Comparison of ENCODE assay signal across 10 cellular contexts in the genomic region with DNA sequence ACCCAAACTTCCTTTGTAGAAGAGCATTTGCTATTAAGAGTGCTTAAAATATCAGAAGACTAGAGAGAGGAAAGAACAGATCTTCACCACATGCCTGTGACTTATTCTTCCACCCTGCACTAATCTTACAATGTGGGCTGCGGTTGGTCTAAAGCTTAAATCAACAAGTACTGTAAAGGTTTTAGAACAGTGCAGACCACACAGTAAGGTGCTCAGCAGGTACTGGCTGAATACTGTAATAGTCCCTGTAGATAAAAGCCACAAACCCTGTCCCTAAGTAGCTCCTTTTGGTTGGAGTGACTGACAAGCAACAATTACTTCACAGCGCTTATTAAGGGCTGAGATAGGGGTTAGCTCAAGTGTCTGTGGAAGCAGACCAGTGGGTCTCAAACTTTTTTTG. TPM values are rescaled to one million over a fixed set of nuclear protein-coding genes. Genes with fewer than 3 reads are reported as not detected.
DNase-seq lines count a peak whose midpoint lies in the region; ATAC-seq, FAIRE-seq and TF ChIP-seq lines count a peak whose summit lies in the region.
"Had no signal": no experiment of that assay in that cellular context is flagged by ENCODE, and none has a peak within 500 bp of the region (broad histone marks: within the 10 kb centered on the region; RNA-seq: fewer than 3 reads in every experiment).

No MANE protein-coding gene starts in this region.

- H3K27me3 Mint-ChIP-seq in activated B cell treated with CpG ODN at 0.5 μM for 24 hours (no peaks in the 10 kb centered on the region), type B pancreatic cell (no peaks in the 10 kb centered on the region)

- DNase-seq in HepG2 (ENCODE audit: low spot score) (peak; percentile 23), right lobe of liver (no peak), activated B cell treated with CpG ODN at 0.5 μM for 24 hours (no peak), type B pancreatic cell (ENCODE audit: extremely low spot score, unreplicated experiment) (no peak), left lung (no peak), glomerular visceral epithelial cell (ENCODE audit: extremely low spot score) (no peak)
- DNase-seq: EL had no signal

- H3K4me1 ChIP-seq in HepG2 (ENCODE audit: insufficient read depth, low read length) (peaks cover 39% of the 10 kb centered on the region), right lobe of liver (peaks cover 0 to 25% (median 9%) of the 10 kb centered on the region in 4 donors), iPS-20b (ENCODE audit: insufficient read depth, low read length) (peaks cover 17% of the 10 kb centered on the region; the same call in 1 of the 2 replicates), left lung (peaks cover 10 to 37% of the 10 kb centered on the region in 2 donors)

- peaks cover 30% of the 10 kb centered on the region for H4K20me1 ChIP-seq in HepG2 (ENCODE audit: insufficient read depth, low read length)

- H2AFZ ChIP-seq in HepG2 (ENCODE audit: low read length): no peak overlapping the region

- no TSS peak for BruUV-seq in HepG2 (replicated peaks; lab: Mats Ljungman, UMichigan)

- H3K27ac ChIP-seq in HepG2 (ENCODE audit: extremely low read length, insufficient read depth, low read length) (no peak overlapping the region), right lobe of liver (no peak overlapping the region), iPS-20b (ENCODE audit: low read length) (no peak overlapping the region), left lung (peak overlapping the region in 1 of 2 donors; percentile 96)

- H3K9me3 ChIP-seq in HepG2 (ENCODE audit: low read length) (no peaks in the 10 kb centered on the region), right lobe of liver (no peaks in the 10 kb centered on the region), iPS-20b (ENCODE audit: insufficient read depth, low read depth, low read length) (no peaks in the 10 kb centered on the region), left lung (no peaks in the 10 kb centered on the region)
- H3K9me3 ChIP-seq: thoracic aorta had no signal

- peak overlapping the region; percentile 97; the same call in 1 of the 2 replicates for H3K9ac ChIP-seq in HepG2 (ENCODE audit: insufficient read depth, low read depth, low read length)
- H3K9ac ChIP-seq in iPS-20b (ENCODE audit: low read depth, low read length): no peak overlapping the region

- TF ChIP-seq POLR2A in HepG2 (IDR thresholded peaks at IDR 0.05; ENCODE audit: insufficient read depth in 1 of 2, low read depth in 2 of 2, low read length in 2 of 2) (no peak), right lobe of liver (IDR thresholded peaks at IDR 0.05) (no peak)

- no peak for TF ChIP-seq EP300 in HepG2 (IDR thresholded peaks at IDR 0.05; ENCODE audit: low read depth in 2 of 2, low read length in 2 of 2)
- TF ChIP-seq EP300 in HepG2 (CRISPR knock-in tag; IDR thresholded peaks at IDR 0.05; ENCODE audit: borderline replicate concordance): no peak

- no peaks in the 10 kb centered on the region for H3K9me3 Mint-ChIP-seq in activated B cell treated with CpG ODN at 0.5 μM for 24 hours
- no peaks in the 10 kb centered on the region for H3K9me3 Mint-ChIP-seq in type B pancreatic cell

- H3K27me3 ChIP-seq in HepG2 (ENCODE audit: control insufficient read depth in 1 of 2, insufficient read depth in 2 of 2, low read length in 2 of 2): no peaks in the 10 kb centered on the region; a peak in 2 of 5 replicates
- no peaks in the 10 kb centered on the region for H3K27me3 ChIP-seq in right lobe of liver
- H3K27me3 ChIP-seq in iPS-20b (ENCODE audit: insufficient read depth, low read length): peaks cover 54% of the 10 kb centered on the region
- H3K27me3 ChIP-seq in left lung: no peaks in the 10 kb centered on the region

- no peaks in the 10 kb centered on the region for H3K36me3 ChIP-seq in HepG2 (replicated peaks in 1 of 2; ENCODE audit: control insufficient read depth in 1 of 2, insufficient read depth in 2 of 2, low read length in 2 of 2)
- no peaks in the 10 kb centered on the region for H3K36me3 ChIP-seq in right lobe of liver
- H3K36me3 ChIP-seq in iPS-20b (ENCODE audit: insufficient read depth, low read depth, low read length): no peaks in the 10 kb centered on the region
- H3K36me3 ChIP-seq in left lung: no peaks in the 10 kb centered on the region
- H3K36me3 ChIP-seq: thoracic aorta had no signal

- CTCF ChIA-PET in HepG2 (lab: Yijun Ruan, JAX; ENCODE audit: low intra/inter-chr PET ratio, low total read pairs): no interaction called here
- CTCF ChIA-PET in activated B cell treated with CpG ODN at 0.5 μM for 24 hours (lab: Charles Lee): interaction anchor here (1.4 to 2.7 kb wide), 4 partner anchors 36 to 129 kb away, joined by 3 to 13 read pairs (median 9); no protein-coding TSS in a partner anchor

- H3K36me3 Mint-ChIP-seq in activated B cell treated with CpG ODN at 0.5 μM for 24 hours (ENCODE audit: low read depth) (peaks cover 7% of the 10 kb centered on the region), type B pancreatic cell (no peaks in the 10 kb centered on the region)

- TF ChIP-seq RAD21 in HepG2 (CRISPR knock-in tag; IDR thresholded peaks at IDR 0.05): no peak

- ATAC-seq in HepG2: peak; percentile 1; the same call in 1 of the 3 replicates
- no peak for ATAC-seq in right lobe of liver
- no peak for ATAC-seq in activated B cell treated with CpG ODN at 0.5 μM for 24 hours (ENCODE audit: low read depth)
- ATAC-seq in GM18873 (IDR thresholded peaks at IDR 0.05; ENCODE audit: low FRiP score, unreplicated experiment): no peak
- ATAC-seq in left lung: no peak

- no peak for FAIRE-seq in HepG2 (lab: Jason Lieb, UNC)

- POLR2A ChIA-PET in HepG2 (lab: Yijun Ruan, JAX): interaction anchor here (1.2 to 2.6 kb wide), 6 partner anchors 15 to 61 kb away, joined by 3 to 14 read pairs (median 8); no protein-coding TSS in a partner anchor
- POLR2A ChIA-PET in activated B cell treated with CpG ODN at 0.5 μM for 24 hours (lab: Charles Lee): interaction anchor here (1.3 to 5.3 kb wide), 5 partner anchors 13 to 63 kb away, joined by 3 to 53 read pairs (median 7); a partner anchor contains a TSS

- peak overlapping the region; percentile 99 for H3K4me2 ChIP-seq in HepG2 (ENCODE audit: low read depth, low read length)

- TF ChIP-seq CTCF in HepG2 (CRISPR knock-in tag; IDR thresholded peaks at IDR 0.05) (no peak), right lobe of liver (IDR thresholded peaks at IDR 0.05) (no peak), activated B cell treated with CpG ODN at 0.5 μM for 24 hours (IDR thresholded peaks at IDR 0.05) (no peak), type B pancreatic cell (conservative IDR thresholded peaks at IDR 0.05) (no peak), left lung (IDR thresholded peaks at IDR 0.05) (no peak)

- in situ Hi-C loops in HepG2 (cut with HindIII; ENCODE audit: extremely low pct_ligation_motif_present, low pct_unique_long_range_greater_than_20kb): no loop called here

- peak overlapping the region; percentile 92 for H3K27ac Mint-ChIP-seq in activated B cell treated with CpG ODN at 0.5 μM for 24 hours
- H3K27ac Mint-ChIP-seq in type B pancreatic cell: peak overlapping the region; percentile 82

- intact Hi-C loops in HepG2 (cut with micrococcal nuclease; ENCODE audit: unreplicated experiment) (loop anchor here (5.0 kb wide), 1 partner anchor 43 kb away; no protein-coding TSS in a partner anchor), right lobe of liver (cut with DNase I) (no loop called here), activated B cell treated with CpG ODN at 0.5 μM for 24 hours (cut with micrococcal nuclease) (loop anchor here (1.0 to 5.0 kb wide), 4 partner anchors 36 to 1347 kb away; a partner anchor contains a TSS), left lung (cut with DNase I) (no loop called here)

- H3K4me1 Mint-ChIP-seq in activated B cell treated with CpG ODN at 0.5 μM for 24 hours: peaks cover 35% of the 10 kb centered on the region
- peaks cover 24% of the 10 kb centered on the region for H3K4me1 Mint-ChIP-seq in type B pancreatic cell (ENCODE audit: unreplicated experiment)

- H3K4me3 ChIP-seq in HepG2 (replicated peaks in 1 of 3; ENCODE audit: insufficient read depth in 1 of 3, low read depth in 2 of 3, low read length in 3 of 3): peak overlapping the region in 2 of 3 experiments; percentile 62 to 93; a peak in 3 of 6 replicates
- H3K4me3 ChIP-seq in right lobe of liver: no peak overlapping the region
- peak overlapping the region; percentile 89 for H3K4me3 ChIP-seq in iPS-20b (ENCODE audit: low read length)
- H3K4me3 ChIP-seq in left lung: peak overlapping the region in 1 of 2 donors; percentile 82

- WGBS in HepG2 (ENCODE audit: low lambda C conversion rate): 8% methylated on average over 2 of the region's 2 CpGs
- 35% methylated on average over 2 of the region's 2 CpGs for WGBS in right lobe of liver (ENCODE audit: insufficient coverage, low coverage, low lambda C conversion rate, missing lambda C conversion rate)

- peaks cover 37% of the 10 kb centered on the region for H3K79me2 ChIP-seq in HepG2 (ENCODE audit: insufficient read depth, low read length)

- peak overlapping the region; percentile 95 for H3K4me3 Mint-ChIP-seq in activated B cell treated with CpG ODN at 0.5 μM for 24 hours
- H3K4me3 Mint-ChIP-seq in type B pancreatic cell: peak overlapping the region; percentile 89

RNA-seq across cellular contexts. Expression of a gene that starts 1.0 kb away (rescaled TPM):
- 70.4 and 96.2 TPM in 2 replicates for total RNA-seq in HepG2 (2016; rRNA removed; fragmentation: Illumina TruSeq; extraction: Trizol)
- total RNA-seq in HepG2 (2016; cell fraction: cytosol; rRNA removed; fragmentation: Illumina TruSeq; extraction: Trizol; ENCODE audit: low read depth): 12.4 and 15.1 TPM in 2 replicates
- total RNA-seq in HepG2 (2016; cell fraction: insoluble cytoplasmic fraction; rRNA removed; fragmentation: Illumina TruSeq; extraction: Trizol): 65.9 and 83.2 TPM in 2 replicates
- total RNA-seq in HepG2 (2016; cell fraction: membrane; rRNA removed; fragmentation: Illumina TruSeq; extraction: Trizol): 28.6 and 32.3 TPM in 2 replicates
- 158 and 181 TPM in 2 replicates for total RNA-seq in HepG2 (2016; cell fraction: nucleus; rRNA removed; fragmentation: Illumina TruSeq; extraction: Trizol)
- 14.9 and 19.8 TPM in 2 replicates for polyA plus RNA-seq in HepG2 (2011; rRNA removed)
- polyA plus RNA-seq in HepG2 (2011; cell fraction: cytosol; rRNA removed): 8.2 and 12.4 TPM in 2 replicates
- polyA plus RNA-seq in HepG2 (2011; cell fraction: nucleus; rRNA removed): 16.7 and 17.3 TPM in 2 replicates
- polyA plus RNA-seq in HepG2 (2012): 34.1 and 42.7 TPM in 2 replicates
- 0.59 and 0.80 TPM in 2 replicates for polyA plus RNA-seq in HepG2 (2016; cell fraction: cytosol; fragmentation: Illumina TruSeq; extraction: Trizol; ENCODE audit: low read depth)
- polyA plus RNA-seq in HepG2 (2016; cell fraction: insoluble cytoplasmic fraction; fragmentation: Illumina TruSeq; extraction: Trizol; ENCODE audit: low read depth): 38.7 and 39.9 TPM in 2 replicates
- 2.3 and 2.9 TPM in 2 replicates for polyA plus RNA-seq in HepG2 (2016; cell fraction: membrane; fragmentation: Illumina TruSeq; extraction: Trizol; ENCODE audit: low read depth)
- 68.3 and 69.3 TPM in 2 replicates for polyA plus RNA-seq in HepG2 (2016; cell fraction: nucleus; fragmentation: Illumina TruSeq; extraction: Trizol; ENCODE audit: insufficient read depth, low read depth)
- 20.9 and 41.8 TPM in 2 replicates for polyA minus RNA-seq in HepG2 (2011; rRNA and poly(A)+ RNA removed; ENCODE audit: low replicate concordance)
- 57.3 and 65.6 TPM in 2 replicates for polyA minus RNA-seq in HepG2 (2011; cell fraction: cytosol; rRNA and poly(A)+ RNA removed)
- polyA minus RNA-seq in HepG2 (2011; cell fraction: nucleus; rRNA and poly(A)+ RNA removed): 272 and 293 TPM in 2 replicates
- 10 to 100 TPM; 22.1 to 35.2 (median 31.5) TPM for total RNA-seq in right lobe of liver
- total RNA-seq in activated B cell treated with CpG ODN at 0.5 μM for 24 hours: 52.4 and 56.7 TPM in 2 replicates
- total RNA-seq in type B pancreatic cell (ENCODE audit: low replicate concordance): 46.7 and 50.6 TPM in 2 replicates
- total RNA-seq in left lung: 10 to 100 TPM; 44.5 to 46.0 TPM

Comparison
In these comparisons a context has a peak if more than half of its experiments do, and no peak if none do; other contexts are left out.
1. H3K4me3 ChIP-seq: peak in HepG2 (2 of 3) and iPS-20b (single experiment); none in right lobe of liver (0 of 3).
2. intact Hi-C loops: an anchor here in HepG2 (5.0 kb wide) and activated B cell treated with CpG ODN at 0.5 μM for 24 hours (1.0 to 5.0 kb wide); none called in right lobe of liver and left lung.